2 cellular contexts compared by ENCODE assay signal in the genomic region with DNA sequence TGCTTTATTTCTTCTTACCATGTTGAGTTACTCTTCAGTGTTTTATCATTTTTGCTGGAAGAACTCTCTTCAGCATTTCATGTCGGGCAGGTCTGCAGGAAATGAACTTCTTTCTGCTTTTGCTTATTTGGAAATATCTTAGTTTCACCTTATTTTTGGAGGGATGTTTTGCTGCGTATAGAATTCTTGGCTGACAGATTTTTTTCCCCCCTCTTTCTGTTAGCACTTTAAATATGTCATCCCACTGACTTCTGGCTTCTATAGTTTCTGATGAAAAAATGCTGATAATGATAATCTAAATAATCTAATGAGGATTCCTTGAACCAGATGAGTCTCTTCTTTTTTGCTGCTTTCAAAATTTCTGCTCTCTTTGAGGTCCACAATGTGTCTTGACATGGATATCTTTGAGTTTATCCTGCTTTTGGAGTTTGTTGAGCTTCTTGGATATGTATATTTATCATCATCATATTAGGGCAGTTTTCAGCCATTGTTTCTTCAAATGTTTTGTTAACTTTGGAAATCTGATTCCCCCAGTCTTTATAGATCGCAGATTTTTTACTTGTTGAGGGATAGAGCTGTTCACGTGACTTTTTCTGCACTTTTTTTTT.
A peak's percentile ranks its signal among the peaks of the same experiment; 100 is the strongest.
TF ChIP-seq lines count a peak whose summit lies in the region.

No MANE protein-coding gene starts in this region.

TF ChIP-seq in HEK293, 187 proteins besides CTCF, POLR2A, EP300 and RAD21 (continued from another document):
- no peak for TF ChIP-seq ZNF341 (tag by site-specific recombination; IDR thresholded peaks at IDR 0.05; ENCODE audit: low read depth)
- no peak for TF ChIP-seq GLI2 (tag by site-specific recombination; IDR thresholded peaks at IDR 0.05; ENCODE audit: borderline replicate concordance, low read depth)
- no peak for TF ChIP-seq SCRT1 (tag by site-specific recombination; IDR thresholded peaks at IDR 0.05; ENCODE audit: borderline replicate concordance)
- TF ChIP-seq ZNF558 (tag by site-specific recombination; IDR thresholded peaks at IDR 0.05), result peak; percentile 78; the same call in 1 of the 2 replicates
- TF ChIP-seq TRIM28 (IDR thresholded peaks at IDR 0.05; ENCODE audit: borderline replicate concordance, low read length), result peak; percentile 79

TF ChIP-seq in K562, 482 proteins besides CTCF, POLR2A, EP300 and RAD21:
- no peak for TF ChIP-seq ZBTB33 (CRISPR knock-in tag; IDR thresholded peaks at IDR 0.05)
- TF ChIP-seq SIRT6 (IDR thresholded peaks at IDR 0.05; ENCODE audit: low read depth, low read length), result no peak
- peak; percentile 42 for TF ChIP-seq ZNF316 (IDR thresholded peaks at IDR 0.05)
- TF ChIP-seq, protein P1, sequence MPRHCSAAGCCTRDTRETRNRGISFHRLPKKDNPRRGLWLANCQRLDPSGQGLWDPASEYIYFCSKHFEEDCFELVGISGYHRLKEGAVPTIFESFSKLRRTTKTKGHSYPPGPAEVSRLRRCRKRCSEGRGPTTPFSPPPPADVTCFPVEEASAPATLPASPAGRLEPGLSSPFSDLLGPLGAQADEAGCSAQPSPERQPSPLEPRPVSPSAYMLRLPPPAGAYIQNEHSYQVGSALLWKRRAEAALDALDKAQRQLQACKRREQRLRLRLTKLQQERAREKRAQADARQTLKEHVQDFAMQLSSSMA (CRISPR knock-in tag; IDR thresholded peaks at IDR 0.05), result no peak
- TF ChIP-seq HDAC2 (IDR thresholded peaks at IDR 0.05), result no peak
- no peak for TF ChIP-seq CUX1 (CRISPR knock-in tag; IDR thresholded peaks at IDR 0.05)
